Comparison of ENCODE assay signal across 8 cellular contexts in the genomic region with DNA sequence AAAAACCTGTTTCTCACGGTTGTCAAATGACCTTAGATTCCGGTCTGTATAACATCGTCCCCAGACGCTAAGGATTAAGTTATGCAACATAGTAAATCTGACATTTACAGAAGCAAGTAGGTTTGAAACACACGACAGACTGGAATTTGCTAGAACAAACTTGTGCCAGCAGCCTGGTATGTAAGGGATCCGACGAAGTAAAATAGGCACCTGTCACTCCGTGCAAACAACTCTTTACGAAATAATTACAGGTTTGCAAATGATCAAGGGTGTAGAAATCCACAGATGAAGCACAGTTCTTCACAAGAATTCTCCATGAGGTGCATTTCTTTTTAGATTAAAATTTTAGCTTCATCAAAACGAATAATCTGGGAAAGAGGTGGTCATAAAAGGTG. TPM values are rescaled to one million over a fixed set of nuclear protein-coding genes. Genes with fewer than 3 reads are reported as not detected.
A peak's percentile ranks its signal among the peaks of the same experiment; 100 is the strongest.
DNase-seq lines count a peak whose midpoint lies in the region; ATAC-seq and TF ChIP-seq lines count a peak whose summit lies in the region.

No MANE protein-coding gene starts in this region.

- H3K9me3 Mint-ChIP-seq in CD4-positive, alpha-beta memory T cell, result no peaks in the 10 kb centered on the region
- H3K9me3 Mint-ChIP-seq in WTC11 (peaks cover 7% of the 10 kb centered on the region), glutamatergic neuron (ENCODE audit: unreplicated experiment) (no peaks in the 10 kb centered on the region)

- no peak for DNase-seq in CD4-positive, alpha-beta memory T cell
- DNase-seq in WTC11 (ENCODE audit: low spot score) (no peak), glutamatergic neuron (no peak), putamen (ENCODE audit: low spot score) (peak; percentile 27), UCSD-AML1 (lab: John Stamatoyannopoulos, UW; ENCODE audit: unreplicated experiment) (no peak), LoVo (ENCODE audit: low spot score) (no peak)

- peaks cover 34% of the 10 kb centered on the region for H3K4me1 ChIP-seq in CD4-positive, alpha-beta memory T cell (ENCODE audit: insufficient read depth, low read length)

- H3K27ac ChIP-seq in CD4-positive, alpha-beta memory T cell (ENCODE audit: low read depth, low read length), result peak overlapping the region; percentile 68

- peak overlapping the region; percentile 75 to 96 (median 90) for H3K27ac Mint-ChIP-seq in CD4-positive, alpha-beta memory T cell
- H3K27ac Mint-ChIP-seq in WTC11 (no peak overlapping the region), glutamatergic neuron (ENCODE audit: unreplicated experiment) (peak overlapping the region; percentile 24)

- H3K36me3 ChIP-seq in CD4-positive, alpha-beta memory T cell (ENCODE audit: insufficient read depth, low read length), result no peaks in the 10 kb centered on the region

- intact Hi-C loops in CD4-positive, alpha-beta memory T cell (cut with micrococcal nuclease), result loop anchor here (1.0 to 10.0 kb wide), 4 partner anchors 122 to 1202 kb away; partner anchors contain the start of gene ITGA2

- CTCF ChIA-PET in CD4-positive, alpha-beta memory T cell (lab: Charles Lee; ENCODE audit: partially characterized antibody), result interaction anchor here (1.0 to 2.5 kb wide), 5 partner anchors 10 to 161 kb away, joined by 4 to 14 read pairs (median 4); no protein-coding TSS in a partner anchor
- CTCF ChIA-PET in WTC11 (lab: Charles Lee), result interaction anchor here (0.6 to 1.4 kb wide), 8 partner anchors 11 to 1135 kb away, joined by 3 to 10 read pairs (median 4); no protein-coding TSS in a partner anchor

- no peaks in the 10 kb centered on the region for H3K9me3 ChIP-seq in CD4-positive, alpha-beta memory T cell (ENCODE audit: control insufficient read depth in 1 of 2, low read length in 2 of 2)

- H3K4me3 Mint-ChIP-seq in CD4-positive, alpha-beta memory T cell, result peak overlapping the region; percentile 90 to 98 (median 95)
- H3K4me3 Mint-ChIP-seq in WTC11 (peak overlapping the region; percentile 89), glutamatergic neuron (ENCODE audit: unreplicated experiment) (peak overlapping the region; percentile 88)

- peak overlapping the region; percentile 82 to 97 for H3K4me3 ChIP-seq in CD4-positive, alpha-beta memory T cell (ENCODE audit: low read length in 2 of 2)

- H3K27me3 ChIP-seq in CD4-positive, alpha-beta memory T cell (ENCODE audit: insufficient read depth, low read length), result no peaks in the 10 kb centered on the region

- TF ChIP-seq CTCF in WTC11 (IDR thresholded peaks at IDR 0.05), result no peak
- no peak for TF ChIP-seq CTCF in glutamatergic neuron (IDR thresholded peaks at IDR 0.05; ENCODE audit: partially characterized antibody, unreplicated experiment)

- peaks cover 10 to 32% of the 10 kb centered on the region in 2 donors for H3K36me3 Mint-ChIP-seq in CD4-positive, alpha-beta memory T cell
- no peaks in the 10 kb centered on the region for H3K36me3 Mint-ChIP-seq in WTC11
- H3K36me3 Mint-ChIP-seq in glutamatergic neuron (ENCODE audit: unreplicated experiment), result no peaks in the 10 kb centered on the region

- POLR2A ChIA-PET in CD4-positive, alpha-beta memory T cell (lab: Charles Lee; ENCODE audit: partially characterized antibody), result interaction anchor here (0.8 to 1.4 kb wide), 10 partner anchors 11 to 1201 kb away, joined by 3 to 6 read pairs (median 4); partner anchors contain the start of gene ARL15
- POLR2A ChIA-PET in WTC11 (lab: Charles Lee), result no interaction called here

- H3K4me1 Mint-ChIP-seq in CD4-positive, alpha-beta memory T cell, result peaks cover 31 to 59% (median 40%) of the 10 kb centered on the region in 4 donors
- H3K4me1 Mint-ChIP-seq in WTC11 (peaks cover 12% of the 10 kb centered on the region), glutamatergic neuron (ENCODE audit: low read depth, unreplicated experiment) (peaks cover 4% of the 10 kb centered on the region)

- ATAC-seq in GM19455 (IDR thresholded peaks at IDR 0.05; ENCODE audit: unreplicated experiment) (peak; percentile 16), HG03565 (IDR thresholded peaks at IDR 0.05; ENCODE audit: unreplicated experiment) (peak; percentile 6), WTC11 (no peak)

- no peaks in the 10 kb centered on the region for H3K27me3 Mint-ChIP-seq in CD4-positive, alpha-beta memory T cell
- H3K27me3 Mint-ChIP-seq in WTC11 (ENCODE audit: low read depth) (peaks cover 5% of the 10 kb centered on the region; the same call in 1 of the 2 replicates), glutamatergic neuron (ENCODE audit: unreplicated experiment) (no peaks in the 10 kb centered on the region)

TF ChIP-seq in WTC11, 78 proteins besides CTCF, POLR2A, EP300 and RAD21 (continues in another document):
- TF ChIP-seq, protein P1, sequence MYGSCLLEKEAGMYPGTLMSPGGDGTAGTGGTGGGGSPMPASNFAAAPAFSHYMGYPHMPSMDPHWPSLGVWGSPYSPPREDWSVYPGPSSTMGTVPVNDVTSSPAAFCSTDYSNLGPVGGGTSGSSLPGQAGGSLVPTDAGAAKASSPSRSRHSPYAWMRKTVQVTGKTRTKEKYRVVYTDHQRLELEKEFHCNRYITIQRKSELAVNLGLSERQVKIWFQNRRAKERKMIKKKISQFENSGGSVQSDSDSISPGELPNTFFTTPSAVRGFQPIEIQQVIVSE (CRISPR knock-in tag; IDR thresholded peaks at IDR 0.05; ENCODE audit: borderline replicate concordance), result no peak
- no peak for TF ChIP-seq ZNF219 (CRISPR knock-in tag; IDR thresholded peaks at IDR 0.05; ENCODE audit: borderline replicate concordance)
- TF ChIP-seq, protein P2, sequence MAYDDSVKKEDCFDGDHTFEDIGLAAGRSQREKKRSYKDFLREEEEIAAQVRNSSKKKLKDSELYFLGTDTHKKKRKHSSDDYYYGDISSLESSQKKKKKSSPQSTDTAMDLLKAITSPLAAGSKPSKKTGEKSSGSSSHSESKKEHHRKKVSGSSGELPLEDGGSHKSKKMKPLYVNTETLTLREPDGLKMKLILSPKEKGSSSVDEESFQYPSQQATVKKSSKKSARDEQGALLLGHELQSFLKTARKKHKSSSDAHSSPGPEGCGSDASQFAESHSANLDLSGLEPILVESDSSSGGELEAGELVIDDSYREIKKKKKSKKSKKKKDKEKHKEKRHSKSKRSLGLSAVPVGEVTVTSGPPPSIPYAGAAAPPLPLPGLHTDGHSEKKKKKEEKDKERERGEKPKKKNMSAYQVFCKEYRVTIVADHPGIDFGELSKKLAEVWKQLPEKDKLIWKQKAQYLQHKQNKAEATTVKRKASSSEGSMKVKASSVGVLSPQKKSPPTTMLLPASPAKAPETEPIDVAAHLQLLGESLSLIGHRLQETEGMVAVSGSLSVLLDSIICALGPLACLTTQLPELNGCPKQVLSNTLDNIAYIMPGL (CRISPR knock-in tag; IDR thresholded peaks at IDR 0.05), result no peak
- no peak for TF ChIP-seq ESRRA (CRISPR knock-in tag; IDR thresholded peaks at IDR 0.05; ENCODE audit: borderline replicate concordance)
- no peak for TF ChIP-seq OVOL2 (CRISPR knock-in tag; IDR thresholded peaks at IDR 0.05; ENCODE audit: borderline replicate concordance)
- TF ChIP-seq, protein P3, sequence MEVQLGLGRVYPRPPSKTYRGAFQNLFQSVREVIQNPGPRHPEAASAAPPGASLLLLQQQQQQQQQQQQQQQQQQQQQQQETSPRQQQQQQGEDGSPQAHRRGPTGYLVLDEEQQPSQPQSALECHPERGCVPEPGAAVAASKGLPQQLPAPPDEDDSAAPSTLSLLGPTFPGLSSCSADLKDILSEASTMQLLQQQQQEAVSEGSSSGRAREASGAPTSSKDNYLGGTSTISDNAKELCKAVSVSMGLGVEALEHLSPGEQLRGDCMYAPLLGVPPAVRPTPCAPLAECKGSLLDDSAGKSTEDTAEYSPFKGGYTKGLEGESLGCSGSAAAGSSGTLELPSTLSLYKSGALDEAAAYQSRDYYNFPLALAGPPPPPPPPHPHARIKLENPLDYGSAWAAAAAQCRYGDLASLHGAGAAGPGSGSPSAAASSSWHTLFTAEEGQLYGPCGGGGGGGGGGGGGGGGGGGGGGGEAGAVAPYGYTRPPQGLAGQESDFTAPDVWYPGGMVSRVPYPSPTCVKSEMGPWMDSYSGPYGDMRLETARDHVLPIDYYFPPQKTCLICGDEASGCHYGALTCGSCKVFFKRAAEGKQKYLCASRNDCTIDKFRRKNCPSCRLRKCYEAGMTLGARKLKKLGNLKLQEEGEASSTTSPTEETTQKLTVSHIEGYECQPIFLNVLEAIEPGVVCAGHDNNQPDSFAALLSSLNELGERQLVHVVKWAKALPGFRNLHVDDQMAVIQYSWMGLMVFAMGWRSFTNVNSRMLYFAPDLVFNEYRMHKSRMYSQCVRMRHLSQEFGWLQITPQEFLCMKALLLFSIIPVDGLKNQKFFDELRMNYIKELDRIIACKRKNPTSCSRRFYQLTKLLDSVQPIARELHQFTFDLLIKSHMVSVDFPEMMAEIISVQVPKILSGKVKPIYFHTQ (CRISPR knock-in tag; IDR thresholded peaks at IDR 0.05), result no peak
- no peak for TF ChIP-seq ZSCAN18 (CRISPR knock-in tag; IDR thresholded peaks at IDR 0.05)
- no peak for TF ChIP-seq ATF1 (CRISPR knock-in tag; IDR thresholded peaks at IDR 0.05)

RNA-seq across cellular contexts. Expression of gene MOCS2, which starts 0.5 kb away (rescaled TPM):
- total RNA-seq in CD4-positive, alpha-beta memory T cell, result 10 to 100 TPM; 23.1 to 26.6 TPM
- polyA plus RNA-seq in CD4-positive, alpha-beta memory T cell, result 10 to 100 TPM; 38.8 to 49.4 TPM
- total RNA-seq in WTC11 (2021) (14.4 to 16.1 TPM (median 15.7 TPM) in 3 replicates), glutamatergic neuron (ENCODE audit: unreplicated experiment) (19.2 TPM)
